Comparison of ENCODE assay signal across 30 cellular contexts in the genomic region with DNA sequence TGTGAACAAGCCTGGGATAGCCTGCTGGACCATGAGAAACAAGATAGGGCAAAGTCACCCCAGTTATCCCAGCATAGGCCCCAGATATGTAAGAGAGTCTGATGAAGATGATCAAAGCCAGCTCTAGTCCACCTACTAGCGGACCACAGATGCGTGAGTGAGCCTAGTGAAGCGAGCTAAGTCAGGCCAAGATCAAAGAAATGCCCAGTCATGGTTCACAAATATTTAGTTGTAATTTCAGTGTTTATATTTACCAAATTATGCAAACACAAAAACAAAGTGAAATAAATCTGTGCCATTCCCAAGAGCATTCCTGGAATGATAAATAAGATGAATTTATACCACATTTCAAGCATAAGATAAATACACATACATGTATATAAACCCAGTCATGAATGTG.
"Had no signal": no experiment of that assay in that cellular context is flagged by ENCODE, and none has a peak within 500 bp of the region (broad histone marks: within the 10 kb centered on the region; RNA-seq: fewer than 3 reads in every experiment).

No MANE protein-coding gene starts in this region.

- H3K36me3 Mint-ChIP-seq: activated naive CD4-positive, alpha-beta T cell treated with anti-CD3 and anti-CD28 coated beads, Interleukin-2, amount 10 ng/mL, durations not matched to agents 7 days and 5 days; activated naive CD4-positive, alpha-beta T cell treated with anti-CD3 and anti-CD28 coated beads, Interleukin-2, amount 50 U/mL, for 72 hours; activated naive CD8-positive, alpha-beta T cell treated with anti-CD3 and anti-CD28 coated beads, Interleukin-2, amount 10 ng/mL, durations not matched to agents 7 days and 5 days; brain had no signal

- FAIRE-seq: endometrium, endothelial cell of umbilical vein had no signal

- H3K9me3 Mint-ChIP-seq: activated CD4-positive, alpha-beta memory T cell treated with anti-CD3 and anti-CD28 coated beads, Interleukin-2, amount 10 ng/mL, durations not matched to agents 7 days and 5 days; activated CD4-positive, alpha-beta T cell treated with anti-CD3 and anti-CD28 coated beads, Interleukin-2, amount 10 ng/mL, durations not matched to agents 7 days and 5 days; activated naive CD4-positive, alpha-beta T cell treated with anti-CD3 and anti-CD28 coated beads, Interleukin-2, amount 10 ng/mL, durations not matched to agents 7 days and 5 days; activated naive CD4-positive, alpha-beta T cell treated with anti-CD3 and anti-CD28 coated beads, Interleukin-2, amount 50 U/mL, for 72 hours; activated naive CD8-positive, alpha-beta T cell treated with anti-CD3 and anti-CD28 coated beads, Interleukin-2, amount 10 ng/mL, durations not matched to agents 7 days and 5 days; activated T-cell treated with anti-CD3 and anti-CD28 coated beads, Interleukin-2, amount 50 U/mL, for 24 hours; activated T-cell treated with anti-CD3 and anti-CD28 coated beads, Interleukin-2, amount 50 U/mL, for 72 hours had no signal

- H3K4me1 ChIP-seq: ascending aorta, breast epithelium, colonic mucosa, gastroesophageal sphincter had no signal

- H3K4me3 Mint-ChIP-seq: activated CD4-positive, alpha-beta memory T cell treated with anti-CD3 and anti-CD28 coated beads, Interleukin-2, amount 10 ng/mL, durations not matched to agents 7 days and 5 days; activated CD4-positive, alpha-beta T cell treated with anti-CD3 and anti-CD28 coated beads, Interleukin-2, amount 10 ng/mL, durations not matched to agents 7 days and 5 days; activated naive CD4-positive, alpha-beta T cell treated with anti-CD3 and anti-CD28 coated beads, Interleukin-2, amount 10 ng/mL, durations not matched to agents 7 days and 5 days; activated naive CD8-positive, alpha-beta T cell treated with anti-CD3 and anti-CD28 coated beads, Interleukin-2, amount 10 ng/mL, durations not matched to agents 7 days and 5 days; activated T-cell treated with anti-CD3 and anti-CD28 coated beads, Interleukin-2, amount 50 U/mL, for 24 hours; activated T-cell treated with anti-CD3 and anti-CD28 coated beads, Interleukin-2, amount 50 U/mL, for 72 hours; brain had no signal

- H3K27me3 Mint-ChIP-seq: activated CD4-positive, alpha-beta T cell treated with anti-CD3 and anti-CD28 coated beads, Interleukin-2, amount 10 ng/mL, durations not matched to agents 7 days and 5 days; activated naive CD4-positive, alpha-beta T cell treated with anti-CD3 and anti-CD28 coated beads, Interleukin-2, amount 10 ng/mL, durations not matched to agents 7 days and 5 days; brain had no signal

- H3K36me3 ChIP-seq: ascending aorta, breast epithelium, cardiac muscle cell, colonic mucosa, esophagus squamous epithelium, gastroesophageal sphincter had no signal

- H3K27ac ChIP-seq: ascending aorta, breast epithelium, cardiac muscle cell, colonic mucosa, epithelial cell of prostate, esophagus squamous epithelium, gastroesophageal sphincter had no signal

- H3K4me1 Mint-ChIP-seq: activated CD4-positive, alpha-beta memory T cell treated with anti-CD3 and anti-CD28 coated beads, Interleukin-2, amount 10 ng/mL, durations not matched to agents 7 days and 5 days; activated CD4-positive, alpha-beta T cell treated with anti-CD3 and anti-CD28 coated beads, Interleukin-2, amount 10 ng/mL, durations not matched to agents 7 days and 5 days; activated naive CD4-positive, alpha-beta T cell treated with anti-CD3 and anti-CD28 coated beads, Interleukin-2, amount 10 ng/mL, durations not matched to agents 7 days and 5 days; activated naive CD8-positive, alpha-beta T cell treated with anti-CD3 and anti-CD28 coated beads, Interleukin-2, amount 10 ng/mL, durations not matched to agents 7 days and 5 days had no signal

- ATAC-seq: activated naive CD4-positive, alpha-beta T cell treated with anti-CD3 and anti-CD28 coated beads, Interleukin-2, amount 50 U/mL, for 72 hours; activated T-cell treated with anti-CD3 and anti-CD28 coated beads, Interleukin-2, amount 50 U/mL, for 72 hours; gastroesophageal sphincter had no signal

- H3K27me3 ChIP-seq: ascending aorta, breast epithelium, cardiac muscle cell, colonic mucosa, esophagus squamous epithelium, gastroesophageal sphincter had no signal

- H3K9me3 ChIP-seq: ascending aorta, breast epithelium, colonic mucosa, esophagus squamous epithelium, gastroesophageal sphincter had no signal

- H3K27ac Mint-ChIP-seq: activated CD4-positive, alpha-beta memory T cell treated with anti-CD3 and anti-CD28 coated beads, Interleukin-2, amount 10 ng/mL, durations not matched to agents 7 days and 5 days; activated CD4-positive, alpha-beta T cell treated with anti-CD3 and anti-CD28 coated beads, Interleukin-2, amount 10 ng/mL, durations not matched to agents 7 days and 5 days; activated naive CD4-positive, alpha-beta T cell treated with anti-CD3 and anti-CD28 coated beads, Interleukin-2, amount 10 ng/mL, durations not matched to agents 7 days and 5 days; activated naive CD4-positive, alpha-beta T cell treated with anti-CD3 and anti-CD28 coated beads, Interleukin-2, amount 50 U/mL, for 72 hours; activated naive CD8-positive, alpha-beta T cell treated with anti-CD3 and anti-CD28 coated beads, Interleukin-2, amount 10 ng/mL, durations not matched to agents 7 days and 5 days; activated T-cell treated with anti-CD3 and anti-CD28 coated beads, Interleukin-2, amount 50 U/mL, for 24 hours; activated T-cell treated with anti-CD3 and anti-CD28 coated beads, Interleukin-2, amount 50 U/mL, for 72 hours had no signal

- H3K4me3 ChIP-seq: ascending aorta, breast epithelium, cardiac muscle cell, colonic mucosa, esophagus squamous epithelium, gastroesophageal sphincter had no signal

- DNase-seq: activated CD4-positive, alpha-beta memory T cell treated with anti-CD3 and anti-CD28 coated beads, Interleukin-2, amount 10 ng/mL, durations not matched to agents 7 days and 5 days; activated CD4-positive, alpha-beta T cell treated with anti-CD3 and anti-CD28 coated beads for 4 hours; activated CD4-positive, alpha-beta T cell treated with anti-CD3 and anti-CD28 coated beads, Interleukin-2, amount 10 ng/mL, durations not matched to agents 7 days and 5 days; activated CD4-positive, alpha-beta T cell treated with anti-CD3 and anti-CD28 coated beads, Interleukin-2, amount 50 U/mL, for 4 hours; activated CD4-positive, CD25-positive, alpha-beta regulatory T cell; activated CD4-positive, CD25-positive, alpha-beta regulatory T cell treated with anti-CD3 and anti-CD28 coated beads, Interleukin-2, amount 50 U/mL, for 72 hours; activated CD8-positive, alpha-beta memory T cell treated with anti-CD3 and anti-CD28 coated beads, Interleukin-2, amount 50 U/mL, for 48 hours; activated gamma-delta T cell; activated naive CD4-positive, alpha-beta T cell; activated naive CD4-positive, alpha-beta T cell treated with anti-CD3 and anti-CD28 coated beads, Interleukin-2, amount 10 ng/mL, durations not matched to agents 7 days and 5 days; activated naive CD8-positive, alpha-beta T cell treated with anti-CD3 and anti-CD28 coated beads, Interleukin-2, amount 10 ng/mL, durations not matched to agents 7 days and 5 days; activated T-cell treated with anti-CD3 and anti-CD28 coated beads for 4 hours; activated T-cell treated with anti-CD3 and anti-CD28 coated beads, Interleukin-2, amount 50 U/mL, for 24 hours; activated T-cell treated with anti-CD3 and anti-CD28 coated beads, Interleukin-2, amount 50 U/mL, for 72 hours; central memory CD4-positive, alpha-beta T cell; cerebellar nuclear complex; colonic mucosa; effector CD8-positive, alpha-beta T cell; esophagus squamous epithelium; foreskin melanocyte; T-helper 2 cell had no signal
